Comparison of ENCODE assay signal across 38 cellular contexts in the genomic region with DNA sequence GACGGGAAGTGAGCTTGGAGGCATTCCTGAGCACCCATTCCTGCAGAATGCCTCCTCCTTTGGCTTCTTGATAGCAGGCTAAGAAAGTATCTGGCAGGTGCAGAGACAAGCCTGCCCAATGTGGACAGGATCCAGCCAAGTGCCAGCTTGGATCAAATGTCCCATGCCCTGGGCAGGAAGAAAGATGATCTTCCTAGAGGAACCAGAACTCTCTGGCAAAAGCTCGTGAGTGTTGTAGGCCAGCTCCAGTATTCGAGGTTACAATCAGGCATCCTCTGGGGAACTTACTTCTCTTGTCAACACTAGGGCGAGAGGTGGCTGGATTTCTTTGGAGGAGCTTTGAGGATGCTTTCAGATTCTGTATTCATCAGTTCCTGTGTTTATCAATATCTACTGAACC.
"Had no signal": no experiment of that assay in that cellular context is flagged by ENCODE, and none has a peak within 500 bp of the region (broad histone marks: within the 10 kb centered on the region; RNA-seq: fewer than 3 reads in every experiment).

No MANE protein-coding gene starts in this region.

- H3K27ac Mint-ChIP-seq: activated B cell treated with CpG ODN at 0.5 μM for 24 hours; activated CD4-positive, alpha-beta memory T cell treated with anti-CD3 and anti-CD28 coated beads, Interleukin-2, amount 10 ng/mL, durations not matched to agents 7 days and 5 days; activated CD4-positive, alpha-beta T cell treated with anti-CD3 and anti-CD28 coated beads, Interleukin-2, amount 10 ng/mL, durations not matched to agents 7 days and 5 days; activated naive CD4-positive, alpha-beta T cell treated with anti-CD3 and anti-CD28 coated beads for 36 hours; activated naive CD4-positive, alpha-beta T cell treated with anti-CD3 and anti-CD28 coated beads, Interleukin-2, amount 50 U/mL, for 72 hours; activated naive CD8-positive, alpha-beta T cell treated with anti-CD3 and anti-CD28 coated beads for 36 hours; activated T-cell treated with anti-CD3 and anti-CD28 coated beads, Interleukin-2, amount 50 U/mL, for 72 hours; activated T-helper 1 cell treated with anti-CD3 and anti-CD28 coated beads, Interleukin-12 subunit alpha, Interleukin-12 subunit beta, Interleukin-2, Interleukin-4 antibody, amounts not matched to agents 30 ng/mL and 10 ng/mL and 1 ng/mL, durations not matched to agents 14 hours and 24 hours and 36 hours; activated T-helper 17 cell treated with anti-CD3 and anti-CD28 coated beads, Interleukin-2, amount 50 U/mL, for 72 hours; T-helper 1 cell treated with Interleukin-12 subunit alpha and Interleukin-12 subunit beta and Interleukin-4 antibody, amounts not matched to agents 30 μg/mL and 1 μg/mL, for 36 hours; T-helper 2 cell treated with Interferon-gamma antibody and Interleukin-4, amounts not matched to agents 5 μg/mL and 100 μg/mL, for 36 hours had no signal

- DNase-seq: activated B cell treated with CpG ODN at 0.5 μM for 24 hours; activated CD4-positive, alpha-beta memory T cell treated with anti-CD3 and anti-CD28 coated beads, Interleukin-2, amount 10 ng/mL, durations not matched to agents 7 days and 5 days; activated CD4-positive, alpha-beta T cell treated with anti-CD3 and anti-CD28 coated beads for 4 hours; activated CD4-positive, alpha-beta T cell treated with anti-CD3 and anti-CD28 coated beads, Interleukin-2, amount 10 ng/mL, durations not matched to agents 7 days and 5 days; activated CD4-positive, alpha-beta T cell treated with anti-CD3 and anti-CD28 coated beads, Interleukin-2, amount 50 U/mL, for 48 hours; activated CD4-positive, CD25-positive, alpha-beta regulatory T cell treated with anti-CD3 and anti-CD28 coated beads, Interleukin-2, amount 50 U/mL, for 72 hours; activated CD8-positive, alpha-beta memory T cell treated with anti-CD3 and anti-CD28 coated beads, Interleukin-2, amount 50 U/mL, for 4 hours; activated effector memory CD4-positive, alpha-beta T cell treated with anti-CD3 and anti-CD28 coated beads, Interleukin-2, amount 50 U/mL, for 16 hours; activated gamma-delta T cell treated with Interleukin-2 at 50 U/mL for 16 hours; activated naive CD4-positive, alpha-beta T cell; activated naive CD4-positive, alpha-beta T cell treated with anti-CD3 and anti-CD28 coated beads for 36 hours; activated naive CD4-positive, alpha-beta T cell treated with anti-CD3 and anti-CD28 coated beads, Interleukin-2, amount 50 U/mL, for 16 hours; activated naive CD8-positive, alpha-beta T cell treated with anti-CD3 and anti-CD28 coated beads for 36 hours; activated T-cell treated with anti-CD3 and anti-CD28 coated beads for 4 hours; activated T-cell treated with anti-CD3 and anti-CD28 coated beads, Interleukin-2, amount 50 U/mL, for 1 hour; activated T-cell treated with anti-CD3 and anti-CD28 coated beads, Interleukin-2, amount 50 U/mL, for 4 hours; activated T-cell treated with anti-CD3 and anti-CD28 coated beads, Interleukin-2, amount 50 U/mL, for 72 hours; adrenal gland; amniotic stem cell; aorta; body of pancreas; brain microvascular endothelial cell; caudate nucleus; SW 1271; T-helper 1 cell; T-helper 2 cell; T-helper 9 cell had no signal

- H3K4me1 ChIP-seq: breast epithelium had no signal

- H3K27me3 ChIP-seq: adrenal gland, body of pancreas, cardiac muscle cell had no signal

- H3K4me1 Mint-ChIP-seq: activated B cell treated with CpG ODN at 0.5 μM for 24 hours; activated CD4-positive, alpha-beta memory T cell treated with anti-CD3 and anti-CD28 coated beads, Interleukin-2, amount 10 ng/mL, durations not matched to agents 7 days and 5 days; activated CD4-positive, alpha-beta T cell treated with anti-CD3 and anti-CD28 coated beads, Interleukin-2, amount 10 ng/mL, durations not matched to agents 7 days and 5 days; activated naive CD8-positive, alpha-beta T cell treated with anti-CD3 and anti-CD28 coated beads for 36 hours; activated T-helper 17 cell treated with anti-CD3 and anti-CD28 coated beads, Interleukin-2, amount 50 U/mL, for 72 hours; central memory CD8-positive, alpha-beta T cell had no signal

- H3K4me3 ChIP-seq: adrenal gland, body of pancreas, breast epithelium, cardiac muscle cell had no signal

- FAIRE-seq: astrocyte, TTC549 had no signal

- H3K36me3 ChIP-seq: adrenal gland, brain microvascular endothelial cell, breast epithelium, cardiac muscle cell had no signal

- H3K4me3 Mint-ChIP-seq: activated B cell treated with CpG ODN at 0.5 μM for 24 hours; activated CD4-positive, alpha-beta memory T cell treated with anti-CD3 and anti-CD28 coated beads, Interleukin-2, amount 10 ng/mL, durations not matched to agents 7 days and 5 days; activated CD4-positive, alpha-beta T cell treated with anti-CD3 and anti-CD28 coated beads, Interleukin-2, amount 10 ng/mL, durations not matched to agents 7 days and 5 days; activated naive CD4-positive, alpha-beta T cell treated with anti-CD3 and anti-CD28 coated beads for 36 hours; activated naive CD8-positive, alpha-beta T cell treated with anti-CD3 and anti-CD28 coated beads for 36 hours; activated T-cell treated with anti-CD3 and anti-CD28 coated beads, Interleukin-2, amount 50 U/mL, for 4 hours; activated T-cell treated with anti-CD3 and anti-CD28 coated beads, Interleukin-2, amount 50 U/mL, for 72 hours; activated T-helper 1 cell treated with anti-CD3 and anti-CD28 coated beads, Interleukin-12 subunit alpha, Interleukin-12 subunit beta, Interleukin-2, Interleukin-4 antibody, amounts not matched to agents 30 ng/mL and 10 ng/mL and 1 ng/mL, durations not matched to agents 14 hours and 24 hours and 36 hours; activated T-helper 17 cell treated with anti-CD3 and anti-CD28 coated beads, Interleukin-2, amount 50 U/mL, for 72 hours; central memory CD8-positive, alpha-beta T cell; T-helper 1 cell treated with Interleukin-12 subunit alpha and Interleukin-12 subunit beta and Interleukin-4 antibody, amounts not matched to agents 30 μg/mL and 1 μg/mL, for 36 hours; T-helper 2 cell treated with Interferon-gamma antibody and Interleukin-4, amounts not matched to agents 5 μg/mL and 100 μg/mL, for 36 hours had no signal

- ATAC-seq: activated naive CD4-positive, alpha-beta T cell treated with anti-CD3 and anti-CD28 coated beads, Interleukin-2, amount 50 U/mL, for 72 hours; activated T-cell treated with anti-CD3 and anti-CD28 coated beads, Interleukin-2, amount 50 U/mL, for 4 hours; activated T-cell treated with anti-CD3 and anti-CD28 coated beads, Interleukin-2, amount 50 U/mL, for 72 hours; activated T-helper 17 cell treated with anti-CD3 and anti-CD28 coated beads, Interleukin-2, amount 50 U/mL, for 72 hours; body of pancreas had no signal

- H3K36me3 Mint-ChIP-seq: activated naive CD8-positive, alpha-beta T cell treated with anti-CD3 and anti-CD28 coated beads for 36 hours had no signal

- H3K27ac ChIP-seq: adrenal gland, body of pancreas, brain microvascular endothelial cell, breast epithelium, cardiac muscle cell, VCaP had no signal
